9 cellular contexts compared by ENCODE assay signal in genomic region chr15:66720206-66721010, GRCh38. TPM values are rescaled to one million over a fixed set of nuclear protein-coding genes. Genes with fewer than 3 reads are reported as not detected.
DNase-seq lines count a peak whose midpoint lies in the region; ATAC-seq and TF ChIP-seq lines count a peak whose summit lies in the region.
"Had no signal": no experiment of that assay in that cellular context is flagged by ENCODE, and none has a peak within 500 bp of the region (broad histone marks: within the 10 kb centered on the region; RNA-seq: fewer than 3 reads in every experiment).

No MANE protein-coding gene starts in this region.

- H3K4me3 Mint-ChIP-seq in activated CD8-positive, alpha-beta T cell treated with anti-CD3 and anti-CD28 coated beads for 36 hours: no peak overlapping the region

- DNase-seq in A673 (ENCODE audit: low spot score) (no peak), HK-2 (ENCODE audit: unreplicated experiment) (peak; percentile 63), NCI-H2029 (lab: John Stamatoyannopoulos, UW) (no peak), SHP77 treated with DMSO at 0.1 percent for 48 hours (lab: John Stamatoyannopoulos, UW) (no peak)
- DNase-seq in activated CD8-positive, alpha-beta T cell treated with anti-CD3 and anti-CD28 coated beads for 36 hours: peak; percentile 69
- DNase-seq: retina had no signal

- POLR2A ChIA-PET in A673 (lab: Charles Lee; ENCODE audit: low non-redundant PET): no interaction called here
- POLR2A ChIA-PET in activated CD8-positive, alpha-beta T cell treated with anti-CD3 and anti-CD28 coated beads for 36 hours (lab: Charles Lee): no interaction called here

- H3K9me3 ChIP-seq in A673 (ENCODE audit: low read depth, low read length, poor library complexity, severe bottlenecking) (no peaks in the 10 kb centered on the region), gastroesophageal sphincter (no peaks in the 10 kb centered on the region)

- TF ChIP-seq EP300 in gastroesophageal sphincter (IDR thresholded peaks at IDR 0.05): no peak

- peaks cover 48% of the 10 kb centered on the region for H3K36me3 ChIP-seq in A673 (ENCODE audit: insufficient read depth, low read length, poor library complexity, severe bottlenecking)
- peaks cover 0 to 22% of the 10 kb centered on the region in 2 donors for H3K36me3 ChIP-seq in gastroesophageal sphincter

- no peaks in the 10 kb centered on the region for H3K27me3 Mint-ChIP-seq in activated CD8-positive, alpha-beta T cell treated with anti-CD3 and anti-CD28 coated beads for 36 hours

- no peaks in the 10 kb centered on the region for H3K36me3 Mint-ChIP-seq in activated CD8-positive, alpha-beta T cell treated with anti-CD3 and anti-CD28 coated beads for 36 hours (ENCODE audit: low read depth)

- H3K27ac ChIP-seq in A673 (ENCODE audit: low read depth, low read length, poor library complexity, severe bottlenecking): peak overlapping the region; percentile 18
- H3K27ac ChIP-seq in gastroesophageal sphincter: peak overlapping the region in 1 of 4 donors; percentile 15

- 26 to 60% methylated on average over 2 to 3 of the region's 9 CpGs for WGBS in gastroesophageal sphincter (ENCODE audit: low coverage in 1 of 2), 2 donors

- no peaks in the 10 kb centered on the region for H3K9me3 Mint-ChIP-seq in activated CD8-positive, alpha-beta T cell treated with anti-CD3 and anti-CD28 coated beads for 36 hours

- intact Hi-C loops in A673 (cut with micrococcal nuclease; ENCODE audit: unreplicated experiment): no loop called here
- intact Hi-C loops in activated CD8-positive, alpha-beta T cell treated with anti-CD3 and anti-CD28 coated beads for 36 hours (cut with micrococcal nuclease): no loop called here

- H3K4me1 ChIP-seq in A673 (ENCODE audit: insufficient read depth, low read length, poor library complexity, severe bottlenecking): peaks cover 32% of the 10 kb centered on the region
- peaks cover 0 to 28% (median 5%) of the 10 kb centered on the region in 3 donors for H3K4me1 ChIP-seq in gastroesophageal sphincter

- H3K4me1 Mint-ChIP-seq in activated CD8-positive, alpha-beta T cell treated with anti-CD3 and anti-CD28 coated beads for 36 hours (ENCODE audit: low read depth): peaks cover 6% of the 10 kb centered on the region

- no peaks in the 10 kb centered on the region for H3K27me3 ChIP-seq in A673 (replicated peaks; ENCODE audit: insufficient read depth, low read depth, low read length, poor library complexity)
- no peaks in the 10 kb centered on the region for H3K27me3 ChIP-seq in gastroesophageal sphincter

- TF ChIP-seq CTCF in A673 (conservative IDR thresholded peaks at IDR 0.05; ENCODE audit: low read depth, low read length): no peak
- no peak for TF ChIP-seq CTCF in activated CD8-positive, alpha-beta T cell treated with anti-CD3 and anti-CD28 coated beads for 36 hours (IDR thresholded peaks at IDR 0.05)
- no peak for TF ChIP-seq CTCF in gastroesophageal sphincter (IDR thresholded peaks at IDR 0.05)

- no TSS peak for BruUV-seq in A673 (replicated peaks; lab: Mats Ljungman, UMichigan)

- peak; percentile 95 for ATAC-seq in activated CD8-positive, alpha-beta T cell treated with anti-CD3 and anti-CD28 coated beads for 36 hours
- ATAC-seq in gastroesophageal sphincter: peak; percentile 27
- no peak for ATAC-seq in GM18520 (IDR thresholded peaks at IDR 0.05; ENCODE audit: unreplicated experiment)
- no peak for ATAC-seq in GM19324 (IDR thresholded peaks at IDR 0.05; ENCODE audit: low FRiP score, unreplicated experiment)

- TF ChIP-seq POLR2A in gastroesophageal sphincter (IDR thresholded peaks at IDR 0.05): no peak

- CTCF ChIA-PET in A673 (lab: Charles Lee): no interaction called here
- CTCF ChIA-PET in activated CD8-positive, alpha-beta T cell treated with anti-CD3 and anti-CD28 coated beads for 36 hours (lab: Charles Lee): interaction anchor here (0.7 to 1.1 kb wide), 3 partner anchors 69 to 1832 kb away, joined by 3 read pairs; no protein-coding TSS in a partner anchor

- H3K4me3 ChIP-seq in A673 (ENCODE audit: low read depth, low read length, poor library complexity, severe bottlenecking): no peak overlapping the region
- no peak overlapping the region for H3K4me3 ChIP-seq in gastroesophageal sphincter

- H3K27ac Mint-ChIP-seq in activated CD8-positive, alpha-beta T cell treated with anti-CD3 and anti-CD28 coated beads for 36 hours: no peak overlapping the region

RNA-seq across cellular contexts. Expression of gene SMAD6, which starts 18.4 kb away (rescaled TPM):
- total RNA-seq in A673 (2021) (50.1 and 63.9 TPM in 2 replicates), gastroesophageal sphincter (10 to 100 TPM in 3 of 4 donors, 1 to 10 TPM in 1; 9.9 to 11.2 (median 10.9) TPM)
- total RNA-seq in activated CD8-positive, alpha-beta T cell treated with anti-CD3 and anti-CD28 coated beads for 36 hours: under 1 TPM; 0.25 to 0.41 TPM

Comparison
In these comparisons a context has a peak if more than half of its experiments do, and no peak if none do; other contexts are left out.
1. DNase-seq: peak in HK-2 (single experiment) and activated CD8-positive, alpha-beta T cell treated with anti-CD3 and anti-CD28 coated beads for 36 hours (single experiment); none in A673 (single experiment), NCI-H2029 (single experiment) and SHP77 treated with DMSO at 0.1 percent for 48 hours (single experiment).
2. ATAC-seq: peak in activated CD8-positive, alpha-beta T cell treated with anti-CD3 and anti-CD28 coated beads for 36 hours (single experiment) and gastroesophageal sphincter (single experiment); none in GM18520 (single experiment) and GM19324 (single experiment).
3. RNA of gene SMAD6, which starts 18.4 kb away (total RNA-seq): 50.1 to 63.9 TPM in A673 and 9.9 to 11.2 TPM in gastroesophageal sphincter; 0.25 to 0.41 TPM in activated CD8-positive, alpha-beta T cell treated with anti-CD3 and anti-CD28 coated beads for 36 hours; every median in the first group is over 4 times any median in the second.